Comparison of ENCODE assay signal across 2 cellular contexts in genomic region chr12:62123721-62124203, GRCh38.
TF ChIP-seq lines count a peak whose summit lies in the region.

No MANE protein-coding gene starts in this region.

TF ChIP-seq in HCT116, 20 proteins besides CTCF, POLR2A, EP300 and RAD21 (continued from another document):
- no peak for TF ChIP-seq MAX (IDR thresholded peaks at IDR 0.05)
- no peak for TF ChIP-seq ELF1 (IDR thresholded peaks at IDR 0.05; ENCODE audit: borderline replicate concordance, low read depth)
- TF ChIP-seq, protein P1, sequence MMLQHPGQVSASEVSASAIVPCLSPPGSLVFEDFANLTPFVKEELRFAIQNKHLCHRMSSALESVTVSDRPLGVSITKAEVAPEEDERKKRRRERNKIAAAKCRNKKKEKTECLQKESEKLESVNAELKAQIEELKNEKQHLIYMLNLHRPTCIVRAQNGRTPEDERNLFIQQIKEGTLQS (IDR thresholded peaks at IDR 0.05) = no peak
- no peak for TF ChIP-seq FOSL1 (IDR thresholded peaks at IDR 0.05; ENCODE audit: low read depth)
- TF ChIP-seq, protein P2, sequence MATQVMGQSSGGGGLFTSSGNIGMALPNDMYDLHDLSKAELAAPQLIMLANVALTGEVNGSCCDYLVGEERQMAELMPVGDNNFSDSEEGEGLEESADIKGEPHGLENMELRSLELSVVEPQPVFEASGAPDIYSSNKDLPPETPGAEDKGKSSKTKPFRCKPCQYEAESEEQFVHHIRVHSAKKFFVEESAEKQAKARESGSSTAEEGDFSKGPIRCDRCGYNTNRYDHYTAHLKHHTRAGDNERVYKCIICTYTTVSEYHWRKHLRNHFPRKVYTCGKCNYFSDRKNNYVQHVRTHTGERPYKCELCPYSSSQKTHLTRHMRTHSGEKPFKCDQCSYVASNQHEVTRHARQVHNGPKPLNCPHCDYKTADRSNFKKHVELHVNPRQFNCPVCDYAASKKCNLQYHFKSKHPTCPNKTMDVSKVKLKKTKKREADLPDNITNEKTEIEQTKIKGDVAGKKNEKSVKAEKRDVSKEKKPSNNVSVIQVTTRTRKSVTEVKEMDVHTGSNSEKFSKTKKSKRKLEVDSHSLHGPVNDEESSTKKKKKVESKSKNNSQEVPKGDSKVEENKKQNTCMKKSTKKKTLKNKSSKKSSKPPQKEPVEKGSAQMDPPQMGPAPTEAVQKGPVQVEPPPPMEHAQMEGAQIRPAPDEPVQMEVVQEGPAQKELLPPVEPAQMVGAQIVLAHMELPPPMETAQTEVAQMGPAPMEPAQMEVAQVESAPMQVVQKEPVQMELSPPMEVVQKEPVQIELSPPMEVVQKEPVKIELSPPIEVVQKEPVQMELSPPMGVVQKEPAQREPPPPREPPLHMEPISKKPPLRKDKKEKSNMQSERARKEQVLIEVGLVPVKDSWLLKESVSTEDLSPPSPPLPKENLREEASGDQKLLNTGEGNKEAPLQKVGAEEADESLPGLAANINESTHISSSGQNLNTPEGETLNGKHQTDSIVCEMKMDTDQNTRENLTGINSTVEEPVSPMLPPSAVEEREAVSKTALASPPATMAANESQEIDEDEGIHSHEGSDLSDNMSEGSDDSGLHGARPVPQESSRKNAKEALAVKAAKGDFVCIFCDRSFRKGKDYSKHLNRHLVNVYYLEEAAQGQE (IDR thresholded peaks at IDR 0.05; ENCODE audit: low read depth) = no peak
- no peak for TF ChIP-seq CEBPB (IDR thresholded peaks at IDR 0.05; ENCODE audit: low read depth)
- no peak for TF ChIP-seq JUND (IDR thresholded peaks at IDR 0.05)
- TF ChIP-seq EZH2phosphoT487 (IDR thresholded peaks at IDR 0.05; ENCODE audit: borderline replicate concordance) = no peak

TF ChIP-seq in H1, 55 proteins besides CTCF, POLR2A, EP300 and RAD21 (continued from another document):
- TF ChIP-seq SP1 (IDR thresholded peaks at IDR 0.05; ENCODE audit: low read depth, low read length) (no peak), SP2 (IDR thresholded peaks at IDR 0.05; ENCODE audit: low read length) (no peak), GTF2F1 (IDR thresholded peaks at IDR 0.05; ENCODE audit: borderline replicate concordance, low read depth, low read length) (no peak), TAF1 (IDR thresholded peaks at IDR 0.05; ENCODE audit: low read depth, low read length) (no peak), CHD2 (IDR thresholded peaks at IDR 0.05; ENCODE audit: low read length) (no peak), SRF (IDR thresholded peaks at IDR 0.05; ENCODE audit: low read depth, low read length) (no peak)
